Comparison of ENCODE assay signal across 14 cellular contexts in the genomic region with DNA sequence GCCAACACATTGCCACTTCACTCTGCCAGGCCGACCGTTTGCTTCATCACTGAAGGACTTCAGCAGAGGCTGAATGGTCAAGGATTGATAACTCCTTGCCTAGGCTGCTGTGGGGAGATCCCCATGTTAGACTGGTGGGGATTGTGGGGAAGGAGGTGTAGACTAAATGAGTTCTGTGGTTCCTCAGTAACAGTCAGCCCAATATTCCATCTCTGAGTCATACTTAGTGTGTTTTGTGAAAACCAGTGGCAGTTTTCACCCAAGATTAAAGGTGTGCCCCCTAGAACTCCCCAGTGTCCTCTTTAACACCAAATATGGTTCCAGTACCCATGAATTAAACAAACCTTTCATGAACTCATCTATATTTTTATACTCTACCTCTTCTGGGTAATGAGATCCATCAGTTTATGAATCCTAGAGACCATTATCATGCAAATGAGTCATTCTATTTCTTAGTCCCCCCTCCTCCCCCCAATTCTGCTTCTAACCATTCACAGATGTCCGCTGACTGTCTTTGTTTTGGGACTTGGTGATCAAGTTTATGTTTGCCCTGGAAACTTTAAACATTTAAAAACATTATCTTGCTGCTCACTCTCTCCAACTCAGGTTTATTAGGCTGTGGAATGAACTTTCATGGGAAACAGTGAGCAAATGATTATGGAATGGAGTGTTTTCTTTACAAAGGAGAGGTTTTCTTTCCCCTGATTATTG.
DNase-seq lines count a peak whose midpoint lies in the region.
"Had no signal": no experiment of that assay in that cellular context is flagged by ENCODE, and none has a peak within 500 bp of the region (broad histone marks: within the 10 kb centered on the region; RNA-seq: fewer than 3 reads in every experiment).

No MANE protein-coding gene starts in this region.

- H3K79me2 ChIP-seq in GM23248 (ENCODE audit: insufficient read depth) = no peaks in the 10 kb centered on the region

- H3K9me3 ChIP-seq in GM23248 (ENCODE audit: low read depth) = no peaks in the 10 kb centered on the region

- peak overlapping the region; percentile 34 for H3K4me2 ChIP-seq in GM23248 (ENCODE audit: unreplicated experiment)

- WGBS in GM23248 (ENCODE audit: low coverage in 1 of 2, low lambda C conversion rate in 2 of 2, missing lambda C conversion rate in 2 of 2), 2 experiments = 0 to 7% methylated on average over 3 of the region's 3 CpGs

- no peaks in the 10 kb centered on the region for H3K36me3 ChIP-seq in GM23248 (ENCODE audit: low read depth)

- H3K4me1 ChIP-seq in GM23248 (ENCODE audit: insufficient read depth) = peaks cover 30% of the 10 kb centered on the region

- H3K27me3 ChIP-seq in GM23248 (replicated peaks; ENCODE audit: insufficient read depth) = 0 out of 2 replicates have a peak, but pooled peaks cover 5% of the 10 kb centered on the region

- H3F3A ChIP-seq in GM23248 (ENCODE audit: insufficient read depth) = peaks cover 41% of the 10 kb centered on the region

- H4K20me1 ChIP-seq in GM23248 (ENCODE audit: insufficient read depth) = no peaks in the 10 kb centered on the region

- H3K9me2 ChIP-seq in GM23248 (ENCODE audit: insufficient read depth) = no peaks in the 10 kb centered on the region

- DNase-seq in EL = peak; percentile 9
- peak; percentile 93 for DNase-seq in GM23248
- DNase-seq in astrocyte of the hippocampus (ENCODE audit: low read depth, low spot score) = peak; percentile 44
- DNase-seq in stimulated activated CD4-positive, alpha-beta T cell treated with anti-CD3 and anti-CD28 coated beads, Interleukin-15, amount 100 ng/mL, for 24 hours = no peak
- no peak for DNase-seq in ACHN
- no peak for DNase-seq in foreskin melanocyte
- DNase-seq: activated naive CD4-positive, alpha-beta T cell treated with anti-CD3 and anti-CD28 coated beads, Interleukin-2, amount 50 U/mL, for 16 hours; CD8-positive, alpha-beta T cell; hypothalamus; left colon; NCI-H1694; NCI-H526; T-helper 1 cell had no signal

- peak overlapping the region; percentile 68 for H3K9ac ChIP-seq in GM23248

- in situ Hi-C loops in GM23248 (cut with MboI) = no loop called here
- in situ Hi-C loops in ACHN (cut with HindIII; ENCODE audit: low pct_ligation_motif_present, low pct_unique_long_range_greater_than_20kb, low sequenced_read_pairs) = no loop called here

- H3K4me3 ChIP-seq in GM23248 (no peak overlapping the region), skin epidermis (no peak overlapping the region)

- no peak overlapping the region for H2AFZ ChIP-seq in GM23248

- peak overlapping the region; percentile 91 for H3K27ac ChIP-seq in GM23248
- peak overlapping the region in 12 of 21 experiments; percentile 32 to 84 (median 50) for H3K27ac ChIP-seq in skin epidermis

Comparison
In these comparisons a context has a peak if more than half of its experiments do, and no peak if none do; other contexts are left out.
1. DNase-seq: peak in EL (single experiment), GM23248 (single experiment) and astrocyte of the hippocampus (single experiment); none in stimulated activated CD4-positive, alpha-beta T cell treated with anti-CD3 and anti-CD28 coated beads, Interleukin-15, amount 100 ng/mL, for 24 hours (single experiment), ACHN (single experiment) and foreskin melanocyte (single experiment).